Comparison of ENCODE assay signal across 8 cellular contexts in the genomic region with DNA sequence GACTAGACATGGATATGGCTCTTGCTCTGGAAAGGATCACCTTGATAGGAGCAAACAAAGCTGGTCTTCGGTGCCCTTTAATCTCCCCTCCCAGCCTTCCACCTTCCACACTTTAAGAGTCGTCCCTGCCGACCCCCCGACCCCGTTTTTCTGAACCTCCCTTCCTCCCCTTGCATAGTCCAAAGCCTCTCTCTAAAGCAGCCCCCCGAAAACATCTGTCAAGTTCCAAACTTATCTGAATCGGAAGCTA. TPM values are rescaled to one million over a fixed set of nuclear protein-coding genes. Genes with fewer than 3 reads are reported as not detected.
DNase-seq lines count a peak whose midpoint lies in the region; ATAC-seq lines count a peak whose summit lies in the region.

No MANE protein-coding gene starts in this region.

- peak overlapping the region; percentile 89 for H3K9ac ChIP-seq in iPS-15b (ENCODE audit: low read depth, low read length)
- H3K9ac ChIP-seq in subcutaneous abdominal adipose tissue (ENCODE audit: low read length in 5 of 5) = peak overlapping the region; percentile 79 to 98 (median 88)

- H3K4me1 ChIP-seq in iPS-15b (ENCODE audit: control insufficient read depth, insufficient read depth, low read length) (no peaks in the 10 kb centered on the region), subcutaneous abdominal adipose tissue (ENCODE audit: control insufficient read depth in 5 of 5, insufficient read depth in 5 of 5, low read length in 5 of 5) (peaks cover 7 to 21% (median 19%) of the 10 kb centered on the region in 5 donors)

- H3K9me3 Mint-ChIP-seq in activated T-helper 17 cell treated with anti-CD3 and anti-CD28 coated beads, Interleukin-2, amount 50 U/mL, for 72 hours = no peaks in the 10 kb centered on the region

- DNase-seq in NCI-H2171 treated with DMSO at 0.1 percent for 48 hours (lab: John Stamatoyannopoulos, UW) (peak; percentile 61), NCI-H2171 (lab: John Stamatoyannopoulos, UW) (no peak), HT-29 (ENCODE audit: low spot score) (no peak), AG20443 (ENCODE audit: low spot score) (no peak)

- peaks cover 23% of the 10 kb centered on the region for H3K36me3 ChIP-seq in iPS-15b (ENCODE audit: control insufficient read depth, insufficient read depth, low read length)
- H3K36me3 ChIP-seq in subcutaneous abdominal adipose tissue (ENCODE audit: control insufficient read depth in 5 of 5, insufficient read depth in 5 of 5, low read length in 5 of 5) = peaks cover 19 to 51% (median 49%) of the 10 kb centered on the region in 5 donors

- peak overlapping the region; percentile 96 for H3K27ac Mint-ChIP-seq in activated T-helper 17 cell treated with anti-CD3 and anti-CD28 coated beads, Interleukin-2, amount 50 U/mL, for 72 hours

- H3K27ac ChIP-seq in subcutaneous abdominal adipose tissue (ENCODE audit: low read depth, low read length) = peak overlapping the region; percentile 84

- H3K36me3 Mint-ChIP-seq in activated T-helper 17 cell treated with anti-CD3 and anti-CD28 coated beads, Interleukin-2, amount 50 U/mL, for 72 hours (ENCODE audit: low read depth) = peaks cover 41% of the 10 kb centered on the region

- ATAC-seq in activated T-helper 17 cell treated with anti-CD3 and anti-CD28 coated beads, Interleukin-2, amount 50 U/mL, for 72 hours (replicated peaks) = no peak
- ATAC-seq in HG03280 (IDR thresholded peaks at IDR 0.05; ENCODE audit: unreplicated experiment) = no peak

- peaks cover 4% of the 10 kb centered on the region for H3K4me1 Mint-ChIP-seq in activated T-helper 17 cell treated with anti-CD3 and anti-CD28 coated beads, Interleukin-2, amount 50 U/mL, for 72 hours

- peak overlapping the region; percentile 95 for H3K4me3 Mint-ChIP-seq in activated T-helper 17 cell treated with anti-CD3 and anti-CD28 coated beads, Interleukin-2, amount 50 U/mL, for 72 hours

- H3K9me3 ChIP-seq in iPS-15b (ENCODE audit: control insufficient read depth, insufficient read depth, low read length) = no peaks in the 10 kb centered on the region
- no peaks in the 10 kb centered on the region for H3K9me3 ChIP-seq in subcutaneous abdominal adipose tissue (ENCODE audit: control insufficient read depth in 5 of 5, low read length in 5 of 5)

- H3K27me3 ChIP-seq in iPS-15b (ENCODE audit: control insufficient read depth, insufficient read depth, low read length) (no peaks in the 10 kb centered on the region), subcutaneous abdominal adipose tissue (ENCODE audit: control insufficient read depth in 5 of 5, insufficient read depth in 4 of 5, low read length in 5 of 5) (no peaks in the 10 kb centered on the region)

- H3K4me3 ChIP-seq in iPS-15b (ENCODE audit: low read depth, low read length) (peak overlapping the region; percentile 95), subcutaneous abdominal adipose tissue (ENCODE audit: low read depth in 1 of 5, low read length in 5 of 5) (peak overlapping the region; percentile 78 to 100 (median 88))

- H3K27me3 Mint-ChIP-seq in activated T-helper 17 cell treated with anti-CD3 and anti-CD28 coated beads, Interleukin-2, amount 50 U/mL, for 72 hours = no peaks in the 10 kb centered on the region

RNA-seq across cellular contexts. Expression of a gene that starts 0.4 kb away (rescaled TPM):
- 10 to 100 TPM; 63.8 to 71.8 TPM for total RNA-seq in activated T-helper 17 cell treated with anti-CD3 and anti-CD28 coated beads, Interleukin-2, amount 50 U/mL, for 72 hours
- 12.6 and 18.4 TPM in 2 replicates for total RNA-seq in HT-29 (2014; rRNA removed; shearing (Covaris generic))

RNA-seq across cellular contexts. Expression of a gene that starts 28.6 kb away (rescaled TPM):
- total RNA-seq in activated T-helper 17 cell treated with anti-CD3 and anti-CD28 coated beads, Interleukin-2, amount 50 U/mL, for 72 hours = 1 to 10 TPM; 1.5 to 1.7 TPM
- 0.69 and 0.73 TPM in 2 replicates for total RNA-seq in HT-29 (2014; rRNA removed; shearing (Covaris generic))
